16 cellular contexts compared by ENCODE assay signal in genomic region chr17:81903896-81904599, GRCh38. TPM values are rescaled to one million over a fixed set of nuclear protein-coding genes. Genes with fewer than 3 reads are reported as not detected.
DNase-seq lines count a peak whose midpoint lies in the region; ATAC-seq, FAIRE-seq and TF ChIP-seq lines count a peak whose summit lies in the region.
"Had no signal": no experiment of that assay in that cellular context is flagged by ENCODE, and none has a peak within 500 bp of the region (broad histone marks: within the 10 kb centered on the region; RNA-seq: fewer than 3 reads in every experiment).

No MANE protein-coding gene starts in this region.

- BruUV-seq in Calu3 (replicated peaks; lab: Mats Ljungman, UMichigan) (TSS peak; percentile 13), GM12878 (replicated peaks; lab: Mats Ljungman, UMichigan) (TSS peak; percentile 47)

- no peaks in the 10 kb centered on the region for H3K9me3 ChIP-seq in GM12878 (replicated peaks; ENCODE audit: control insufficient read depth, insufficient read depth, low read length)

- no peaks in the 10 kb centered on the region for H3K4me1 Mint-ChIP-seq in Calu3 (ENCODE audit: low read depth, unreplicated experiment)

- CTCF ChIA-PET in Calu3 (lab: Charles Lee) = no interaction called here
- CTCF ChIA-PET in GM12878 (lab: Yijun Ruan, JAX) = no interaction called here

- in situ Hi-C loops in GM12878 (cut with MboI) = no loop called here

- no peak overlapping the region for H3K4me3 ChIP-seq in GM12878

- intact Hi-C loops in Calu3 (cut with micrococcal nuclease; ENCODE audit: unreplicated experiment) = no loop called here
- intact Hi-C loops in GM12878 (cut with micrococcal nuclease; ENCODE audit: unreplicated experiment) = no loop called here

- no peaks in the 10 kb centered on the region for H3K4me1 ChIP-seq in GM12878 (ENCODE audit: control insufficient read depth, insufficient read depth, low read length)

- no peak overlapping the region for H3K27ac Mint-ChIP-seq in Calu3 (ENCODE audit: unreplicated experiment)
- H3K27ac Mint-ChIP-seq: CD4-positive, alpha-beta memory T cell had no signal

- TF ChIP-seq POLR2A in GM12878 (IDR thresholded peaks at IDR 0.05; ENCODE audit: low read depth, low read length) = no peak

- RAD21 ChIA-PET in GM12878 (lab: Charles Lee; ENCODE audit: unreplicated experiment) = no interaction called here

- H3K36me3 Mint-ChIP-seq in Calu3 (ENCODE audit: insufficient read depth, unreplicated experiment) = peaks cover 46% of the 10 kb centered on the region

- H3K9me3 Mint-ChIP-seq in Calu3 (ENCODE audit: low read depth, unreplicated experiment) = no peaks in the 10 kb centered on the region
- H3K9me3 Mint-ChIP-seq: CD4-positive, alpha-beta memory T cell had no signal

- H3K27ac ChIP-seq in GM12878 (ENCODE audit: control insufficient read depth, insufficient read depth) = no peak overlapping the region

- no peak overlapping the region for H3K9ac ChIP-seq in GM12878 (ENCODE audit: control insufficient read depth, insufficient read depth, low read length)

- no peak for TF ChIP-seq RAD21 in GM12878 (IDR thresholded peaks at IDR 0.05; ENCODE audit: insufficient read depth, low read depth, low read length)

- H3K27me3 ChIP-seq in GM12878 (replicated peaks in 1 of 2; ENCODE audit: control insufficient read depth in 2 of 2, insufficient read depth in 2 of 2, low read length in 1 of 2) = no peaks in the 10 kb centered on the region; a peak in 1 of 4 replicates

- H3K27me3 Mint-ChIP-seq in Calu3 (ENCODE audit: unreplicated experiment) = peaks cover 16% of the 10 kb centered on the region

- H4K20me1 ChIP-seq in GM12878 (ENCODE audit: control insufficient read depth, insufficient read depth) = no peaks in the 10 kb centered on the region

- WGBS in GM12878 (ENCODE audit: insufficient coverage, insufficient replicate concordance, low lambda C conversion rate, missing lambda C conversion rate) = 96% methylated on average over 20 of the region's 24 CpGs

- no peak for ATAC-seq in GM12878

- DNase-seq in Calu3 (no peak), GM12878 (ENCODE audit: low read depth, low spot score) (no peak), NOMO-1 treated with dmso at 0.1 percent for 144 hours (lab: John Stamatoyannopoulos, UW; ENCODE audit: unreplicated experiment) (no peak)
- no peak for DNase-seq in activated CD4-positive, CD25-positive, alpha-beta regulatory T cell (lab: John Stamatoyannopoulos, UW)
- DNase-seq: ACHN, DND-41, GDM1, IMR-90, NCI-H1417 treated with DMSO at 0.1 percent for 48 hours, NCI-H2029, NCI-H2171 treated with DMSO at 0.1 percent for 48 hours, NCI-H510A, NCI-H82 had no signal

- H3K79me2 ChIP-seq in GM12878 (ENCODE audit: control insufficient read depth, insufficient read depth, low read length) = no peaks in the 10 kb centered on the region

- TF ChIP-seq EP300 in GM12878 (IDR thresholded peaks at IDR 0.05; ENCODE audit: borderline replicate concordance in 1 of 2, control insufficient read depth in 1 of 2, low read depth in 2 of 2, low read length in 2 of 2) = no peak

- no peak overlapping the region for H2AFZ ChIP-seq in GM12878 (ENCODE audit: control insufficient read depth, low read depth, low read length)

- SMC1A ChIA-PET in GM12878 (lab: Charles Lee; ENCODE audit: uncharacterized antibody, unreplicated experiment) = no interaction called here

- no peak for TF ChIP-seq CTCF in Calu3 (IDR thresholded peaks at IDR 0.05; ENCODE audit: unreplicated experiment)
- no peak for TF ChIP-seq CTCF in GM12878 (IDR thresholded peaks at IDR 0.05 in 2 of 3, conservative IDR thresholded peaks at IDR 0.05 in 1 of 3; ENCODE audit: control insufficient read depth in 2 of 3, extremely low read depth in 1 of 3, insufficient read depth in 1 of 3, low read depth in 3 of 3, low read length in 3 of 3)

- POLR2A ChIA-PET in GM12878 (lab: Charles Lee) = no interaction called here

- H3K4me2 ChIP-seq in GM12878 (ENCODE audit: control insufficient read depth, insufficient read depth) = no peak overlapping the region

- no peak overlapping the region for H3K4me3 Mint-ChIP-seq in Calu3 (ENCODE audit: low read depth, unreplicated experiment)

- peaks cover 3 to 4% of the 10 kb centered on the region in 2 experiments; a peak in 3 of 4 replicates for H3K36me3 ChIP-seq in GM12878 (ENCODE audit: control insufficient read depth in 2 of 2, insufficient read depth in 2 of 2, low read length in 1 of 2)

- FAIRE-seq in GM12878 (lab: Jason Lieb, UNC) = no peak
- FAIRE-seq: GM19239, RCC 7860 had no signal

RNA-seq across cellular contexts. Expression of gene NPB, which starts 2.0 kb away (rescaled TPM):
- 0.27 and 0.47 TPM in 2 replicates for total RNA-seq in Calu3 (2022)
- total RNA-seq in GM12878 (2013; cell fraction: nucleolus; rRNA removed) = 1.0 and 1.3 TPM in 2 replicates
- total RNA-seq in GM12878 (2014; rRNA removed) = 0.05 and 0.23 TPM in 2 replicates
- 0.09 and 0.13 TPM in 2 replicates for total RNA-seq in GM12878 (2014; rRNA removed; fragmentation: Illumina TruSeq; extraction: Trizol)
- 0.29 TPM in 1 of 2 replicates, not detected in the other for total RNA-seq in GM12878 (2021)
- polyA plus RNA-seq in GM12878 (2011; ENCODE audit: low read depth) = 1.1 TPM
- 0.04 and 0.07 TPM in 2 replicates for polyA plus RNA-seq in GM12878 (2011; rRNA removed)
- 0.03 TPM in 1 of 2 replicates, not detected in the other for polyA plus RNA-seq in GM12878 (2011; cell fraction: cytosol; rRNA removed)
- 0.07 and 0.09 TPM in 2 replicates for polyA plus RNA-seq in GM12878 (2011; cell fraction: nucleus; rRNA removed)
- polyA plus RNA-seq in GM12878 (2012) = 0.07 and 0.15 TPM in 2 replicates
- polyA plus RNA-seq in GM12878 (2014; fragmentation: Illumina TruSeq; extraction: Trizol) = 0.03 TPM in 1 of 2 replicates, not detected in the other
- polyA plus RNA-seq in GM12878 (2014; fragmentation: Nextera tagmentation; extraction: Ambion mirVana) = under 1 TPM; 0.24 to 0.40 TPM
- polyA plus RNA-seq in GM12878 (2014; rRNA removed) = 0.04 and 0.12 TPM in 2 replicates
- polyA plus RNA-seq in GM12878 (2016; fragmentation: Nextera tagmentation; extraction: Ambion mirVana) = under 1 TPM in 1 of 2 experiments, not detected in 1; 0.16 TPM
- polyA minus RNA-seq in GM12878 (2011; rRNA and poly(A)+ RNA removed) = 0.51 and 0.72 TPM in 2 replicates
- not detected in 2 replicates for polyA minus RNA-seq in GM12878 (2011; cell fraction: cytosol; rRNA and poly(A)+ RNA removed)
- polyA minus RNA-seq in GM12878 (2011; cell fraction: nucleus; rRNA and poly(A)+ RNA removed) = 0.36 and 0.77 TPM in 2 replicates
- total RNA-seq: IMR-90 had no signal
- polyA plus RNA-seq: CD4-positive, alpha-beta memory T cell had no signal

RNA-seq across cellular contexts. Expression of gene PCYT2, which starts 7.2 kb away (rescaled TPM):
- total RNA-seq in Calu3 (2022) (58.4 and 60.9 TPM in 2 replicates), GM12878 (2014; rRNA removed) (50.7 and 53.2 TPM in 2 replicates), GM12878 (2014; rRNA removed; fragmentation: Illumina TruSeq; extraction: Trizol) (23.5 and 25.4 TPM in 2 replicates), GM12878 (2021) (56.7 and 57.3 TPM in 2 replicates)
- 42.8 and 47.2 TPM in 2 replicates for total RNA-seq in GM12878 (2013; cell fraction: nucleolus; rRNA removed)
- 8.4 TPM for polyA plus RNA-seq in GM12878 (2011; ENCODE audit: low read depth)
- polyA plus RNA-seq in GM12878 (2011; rRNA removed) (23.1 and 39.3 TPM in 2 replicates), GM12878 (2014; fragmentation: Illumina TruSeq; extraction: Trizol) (27.7 and 33.3 TPM in 2 replicates), GM12878 (2014; fragmentation: Nextera tagmentation; extraction: Ambion mirVana) (1 to 10 TPM in 1 of 2 experiments, under 1 TPM in 1; 0.63 to 1.2 TPM), GM12878 (2014; rRNA removed) (52.6 and 68.7 TPM in 2 replicates), GM12878 (2016; fragmentation: Nextera tagmentation; extraction: Ambion mirVana) (10 to 100 TPM; 58.2 to 72.0 TPM)
- 35.7 and 54.3 TPM in 2 replicates for polyA plus RNA-seq in GM12878 (2011; cell fraction: cytosol; rRNA removed)
- 196 and 208 TPM in 2 replicates for polyA plus RNA-seq in GM12878 (2011; cell fraction: nucleus; rRNA removed)
- polyA plus RNA-seq in GM12878 (2012) = 23.5 and 27.3 TPM in 2 replicates
- polyA minus RNA-seq in GM12878 (2011; rRNA and poly(A)+ RNA removed) = 28.7 and 37.6 TPM in 2 replicates
- 7.6 and 16.2 TPM in 2 replicates for polyA minus RNA-seq in GM12878 (2011; cell fraction: cytosol; rRNA and poly(A)+ RNA removed)
- polyA minus RNA-seq in GM12878 (2011; cell fraction: nucleus; rRNA and poly(A)+ RNA removed) = 47.8 and 54.3 TPM in 2 replicates

RNA-seq across cellular contexts. Expression of gene ANAPC11, which starts 12.5 kb away (rescaled TPM):
- total RNA-seq in Calu3 (2022) (110 and 113 TPM in 2 replicates), GM12878 (2014; rRNA removed) (141 and 152 TPM in 2 replicates), GM12878 (2014; rRNA removed; fragmentation: Illumina TruSeq; extraction: Trizol) (49.3 and 59.3 TPM in 2 replicates), GM12878 (2021) (137 and 147 TPM in 2 replicates)
- 22.9 and 24.4 TPM in 2 replicates for total RNA-seq in GM12878 (2013; cell fraction: nucleolus; rRNA removed)
- polyA plus RNA-seq in GM12878 (2011; ENCODE audit: low read depth) = 99.4 TPM
- polyA plus RNA-seq in GM12878 (2011; rRNA removed) (119 and 207 TPM in 2 replicates), GM12878 (2014; fragmentation: Illumina TruSeq; extraction: Trizol) (5.6 and 28.5 TPM in 2 replicates), GM12878 (2014; fragmentation: Nextera tagmentation; extraction: Ambion mirVana) (100 to 1,000 TPM; 127 to 173 TPM), GM12878 (2014; rRNA removed) (210 and 211 TPM in 2 replicates), GM12878 (2016; fragmentation: Nextera tagmentation; extraction: Ambion mirVana) (100 to 1,000 TPM; 394 to 395 TPM)
- polyA plus RNA-seq in GM12878 (2011; cell fraction: cytosol; rRNA removed) = 481 and 566 TPM in 2 replicates
- polyA plus RNA-seq in GM12878 (2011; cell fraction: nucleus; rRNA removed) = 269 and 316 TPM in 2 replicates
- polyA plus RNA-seq in GM12878 (2012) = 164 and 182 TPM in 2 replicates
- polyA minus RNA-seq in GM12878 (2011; rRNA and poly(A)+ RNA removed) = 62.8 and 104 TPM in 2 replicates
- 33.7 and 40.1 TPM in 2 replicates for polyA minus RNA-seq in GM12878 (2011; cell fraction: cytosol; rRNA and poly(A)+ RNA removed)
- polyA minus RNA-seq in GM12878 (2011; cell fraction: nucleus; rRNA and poly(A)+ RNA removed) = 18.4 and 24.2 TPM in 2 replicates

RNA-seq across cellular contexts. Expression of gene ALYREF, which starts 12.7 kb away (rescaled TPM):
- 118 and 122 TPM in 2 replicates for total RNA-seq in Calu3 (2022)
- total RNA-seq in GM12878 (2013; cell fraction: nucleolus; rRNA removed) = 21.8 and 38.6 TPM in 2 replicates
- 253 and 263 TPM in 2 replicates for total RNA-seq in GM12878 (2014; rRNA removed)
- 140 and 158 TPM in 2 replicates for total RNA-seq in GM12878 (2014; rRNA removed; fragmentation: Illumina TruSeq; extraction: Trizol)
- 238 and 240 TPM in 2 replicates for total RNA-seq in GM12878 (2021)
- 58.1 TPM for polyA plus RNA-seq in GM12878 (2011; ENCODE audit: low read depth)
- polyA plus RNA-seq in GM12878 (2011; rRNA removed) = 61.5 and 103 TPM in 2 replicates
- 120 and 169 TPM in 2 replicates for polyA plus RNA-seq in GM12878 (2011; cell fraction: cytosol; rRNA removed)
- polyA plus RNA-seq in GM12878 (2011; cell fraction: nucleus; rRNA removed) = 85.8 and 146 TPM in 2 replicates
- polyA plus RNA-seq in GM12878 (2012) = 79.2 and 87.4 TPM in 2 replicates
- polyA plus RNA-seq in GM12878 (2014; fragmentation: Illumina TruSeq; extraction: Trizol) = 29.4 and 105 TPM in 2 replicates
- polyA plus RNA-seq in GM12878 (2014; fragmentation: Nextera tagmentation; extraction: Ambion mirVana) = 10 to 100 TPM in 1 of 2 experiments, 1 to 10 TPM in 1; 2.4 to 11.4 TPM
- polyA plus RNA-seq in GM12878 (2014; rRNA removed) = 208 and 229 TPM in 2 replicates
- 10 to 100 TPM in 1 of 2 experiments, 1 to 10 TPM in 1; 9.8 to 17.7 TPM for polyA plus RNA-seq in GM12878 (2016; fragmentation: Nextera tagmentation; extraction: Ambion mirVana)
- polyA minus RNA-seq in GM12878 (2011; rRNA and poly(A)+ RNA removed) = 100 and 120 TPM in 2 replicates
- polyA minus RNA-seq in GM12878 (2011; cell fraction: cytosol; rRNA and poly(A)+ RNA removed) = 57.5 and 67.0 TPM in 2 replicates
- polyA minus RNA-seq in GM12878 (2011; cell fraction: nucleus; rRNA and poly(A)+ RNA removed) = 28.9 and 51.9 TPM in 2 replicates

RNA-seq across cellular contexts. Expression of gene SIRT7, which starts 13.9 kb away (rescaled TPM):
- 50.3 and 56.0 TPM in 2 replicates for total RNA-seq in Calu3 (2022)
- total RNA-seq in GM12878 (2013; cell fraction: nucleolus; rRNA removed) = 30.0 and 32.9 TPM in 2 replicates
- 35.4 and 38.7 TPM in 2 replicates for total RNA-seq in GM12878 (2014; rRNA removed)
- total RNA-seq in GM12878 (2014; rRNA removed; fragmentation: Illumina TruSeq; extraction: Trizol) = 14.1 and 15.3 TPM in 2 replicates
- total RNA-seq in GM12878 (2021) = 36.0 and 37.8 TPM in 2 replicates
- 16.5 TPM for polyA plus RNA-seq in GM12878 (2011; ENCODE audit: low read depth)
- 5.9 and 8.6 TPM in 2 replicates for polyA plus RNA-seq in GM12878 (2011; rRNA removed)
- 13.5 and 18.4 TPM in 2 replicates for polyA plus RNA-seq in GM12878 (2011; cell fraction: cytosol; rRNA removed)
- polyA plus RNA-seq in GM12878 (2011; cell fraction: nucleus; rRNA removed) = 61.4 and 89.1 TPM in 2 replicates
- polyA plus RNA-seq in GM12878 (2012) = 33.1 and 40.6 TPM in 2 replicates
- 6.4 and 17.4 TPM in 2 replicates for polyA plus RNA-seq in GM12878 (2014; fragmentation: Illumina TruSeq; extraction: Trizol)
- polyA plus RNA-seq in GM12878 (2014; fragmentation: Nextera tagmentation; extraction: Ambion mirVana) = 1 to 10 TPM; 1.2 to 5.4 TPM
- 49.7 and 56.2 TPM in 2 replicates for polyA plus RNA-seq in GM12878 (2014; rRNA removed)
- 10 to 100 TPM; 28.0 to 32.1 TPM for polyA plus RNA-seq in GM12878 (2016; fragmentation: Nextera tagmentation; extraction: Ambion mirVana)
- 35.6 and 60.0 TPM in 2 replicates for polyA minus RNA-seq in GM12878 (2011; rRNA and poly(A)+ RNA removed)
- 26.1 and 26.8 TPM in 2 replicates for polyA minus RNA-seq in GM12878 (2011; cell fraction: cytosol; rRNA and poly(A)+ RNA removed)
- polyA minus RNA-seq in GM12878 (2011; cell fraction: nucleus; rRNA and poly(A)+ RNA removed) = 24.2 and 38.0 TPM in 2 replicates
